ENCODE assay signal across 30 cellular contexts in the genomic region with DNA sequence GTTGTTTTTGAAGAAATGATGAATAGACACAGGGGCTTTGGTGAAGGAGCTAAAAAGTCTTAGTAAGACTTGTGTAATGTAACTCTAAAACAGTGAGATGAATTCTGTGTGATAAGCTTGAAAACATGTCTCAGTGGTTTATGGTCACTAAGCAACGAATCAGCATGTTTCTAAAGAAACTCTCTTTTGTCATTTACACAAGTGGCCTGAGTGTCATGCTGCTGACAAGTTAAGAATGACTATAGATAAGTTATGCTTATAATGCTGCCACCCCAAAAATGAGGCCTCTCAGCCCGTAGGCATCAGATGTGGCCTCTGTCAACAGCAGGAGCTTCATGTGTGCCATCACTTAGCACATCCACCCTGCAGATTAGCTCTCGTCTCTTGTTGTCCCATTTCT. TPM values are rescaled to one million over a fixed set of nuclear protein-coding genes. Genes with fewer than 3 reads are reported as not detected.
A peak's percentile ranks its signal among the peaks of the same experiment; 100 is the strongest.
DNase-seq lines count a peak whose midpoint lies in the region; ATAC-seq and TF ChIP-seq lines count a peak whose summit lies in the region.
"Had no signal": no experiment of that assay in that cellular context is flagged by ENCODE, and none has a peak within 500 bp of the region (broad histone marks: within the 10 kb centered on the region; RNA-seq: fewer than 3 reads in every experiment).

No MANE protein-coding gene starts in this region.

- no peaks in the 10 kb centered on the region for H3K9me3 Mint-ChIP-seq in activated CD4-positive, alpha-beta T cell treated with anti-CD3 and anti-CD28 coated beads for 36 hours (ENCODE audit: low read depth)
- H3K9me3 Mint-ChIP-seq in activated T-helper 17 cell treated with anti-CD3 and anti-CD28 coated beads, Interleukin-2, amount 50 U/mL, for 72 hours = no peaks in the 10 kb centered on the region
- H3K9me3 Mint-ChIP-seq in effector memory CD8-positive, alpha-beta T cell = no peaks in the 10 kb centered on the region
- H3K9me3 Mint-ChIP-seq: activated B cell treated with CpG ODN at 0.5 μM for 24 hours; activated naive CD4-positive, alpha-beta T cell treated with anti-CD3 and anti-CD28 coated beads, Interleukin-2, amount 50 U/mL, for 24 hours; endodermal cell had no signal

- H3K36me3 ChIP-seq in upper lobe of left lung = peaks cover 3 to 50% (median 14%) of the 10 kb centered on the region in 4 donors

- no peak for ATAC-seq in activated CD4-positive, alpha-beta T cell treated with anti-CD3 and anti-CD28 coated beads for 36 hours
- ATAC-seq in activated T-helper 17 cell treated with anti-CD3 and anti-CD28 coated beads, Interleukin-2, amount 50 U/mL, for 72 hours (replicated peaks) = peak; percentile 73
- ATAC-seq in left ventricle myocardium superior (peak; percentile 93), upper lobe of left lung (ENCODE audit: low FRiP score in 2 of 2) (no peak)
- ATAC-seq in effector memory CD8-positive, alpha-beta T cell (replicated peaks) = no peak
- ATAC-seq: gastrocnemius medialis, left lung, PC-3, sciatic nerve had no signal

- H3K27ac Mint-ChIP-seq in activated CD4-positive, alpha-beta T cell treated with anti-CD3 and anti-CD28 coated beads for 36 hours = peak overlapping the region; percentile 20
- peak overlapping the region; percentile 22 for H3K27ac Mint-ChIP-seq in activated T-helper 17 cell treated with anti-CD3 and anti-CD28 coated beads, Interleukin-2, amount 50 U/mL, for 72 hours
- H3K27ac Mint-ChIP-seq in effector memory CD8-positive, alpha-beta T cell = peak overlapping the region in 1 of 2 donors; percentile 24
- H3K27ac Mint-ChIP-seq: activated B cell treated with CpG ODN at 0.5 μM for 24 hours; activated naive CD4-positive, alpha-beta T cell treated with anti-CD3 and anti-CD28 coated beads, Interleukin-2, amount 50 U/mL, for 24 hours; endodermal cell had no signal

- peaks cover 30% of the 10 kb centered on the region for H3K4me1 Mint-ChIP-seq in activated CD4-positive, alpha-beta T cell treated with anti-CD3 and anti-CD28 coated beads for 36 hours
- peaks cover 17% of the 10 kb centered on the region for H3K4me1 Mint-ChIP-seq in activated T-helper 17 cell treated with anti-CD3 and anti-CD28 coated beads, Interleukin-2, amount 50 U/mL, for 72 hours
- H3K4me1 Mint-ChIP-seq in effector memory CD8-positive, alpha-beta T cell (ENCODE audit: low read depth in 2 of 2) = peaks cover 11 to 24% of the 10 kb centered on the region in 2 donors
- H3K4me1 Mint-ChIP-seq: activated B cell treated with CpG ODN at 0.5 μM for 24 hours, endodermal cell had no signal

- no peak for TF ChIP-seq POLR2A in upper lobe of left lung (IDR thresholded peaks at IDR 0.05)

- no peaks in the 10 kb centered on the region for H3K4me1 ChIP-seq in upper lobe of left lung

- H3K36me3 Mint-ChIP-seq in activated CD4-positive, alpha-beta T cell treated with anti-CD3 and anti-CD28 coated beads for 36 hours (ENCODE audit: low read depth) = peaks cover 58% of the 10 kb centered on the region
- H3K36me3 Mint-ChIP-seq in activated T-helper 17 cell treated with anti-CD3 and anti-CD28 coated beads, Interleukin-2, amount 50 U/mL, for 72 hours (ENCODE audit: low read depth) = peaks cover 89% of the 10 kb centered on the region
- H3K36me3 Mint-ChIP-seq in effector memory CD8-positive, alpha-beta T cell (ENCODE audit: insufficient read depth) = peaks cover 43% of the 10 kb centered on the region

- H3K27me3 ChIP-seq in upper lobe of left lung = no peaks in the 10 kb centered on the region
- H3K27me3 ChIP-seq: esophagus squamous epithelium, gastrocnemius medialis, left lung, neutrophil had no signal

- no peak for DNase-seq in activated CD4-positive, alpha-beta T cell treated with anti-CD3 and anti-CD28 coated beads for 36 hours
- DNase-seq in activated CD4-positive, alpha-beta T cell treated with anti-CD3 and anti-CD28 coated beads for 4 hours = no peak
- peak; percentile 13 for DNase-seq in EH (ENCODE audit: low read depth)
- DNase-seq in left ventricle myocardium superior = no peak
- no peak for DNase-seq in upper lobe of left lung
- no peak for DNase-seq in effector memory CD8-positive, alpha-beta T cell
- DNase-seq in DMS79 (lab: John Stamatoyannopoulos, UW) = no peak
- DNase-seq: activated B cell treated with CpG ODN at 0.5 μM for 24 hours; aorta; caudate nucleus; cortex of kidney; DMS 273 treated with DMSO at 0.1 percent for 48 hours; endodermal cell; esophagus squamous epithelium; gastrocnemius medialis; hypothalamus; left lung; NCI-H1048; NCI-H187; NCI-H2171; NCI-H524; PC-3; SHP77 treated with DMSO at 0.1 percent for 48 hours; stimulated activated CD4-positive, alpha-beta T cell treated with anti-CD3 and anti-CD28 coated beads, Interleukin-4, amount 100 ng/mL, for 4 hours; stimulated activated naive CD4-positive, alpha-beta T cell had no signal

- 74 to 78% methylated on average over 3 of the region's 3 CpGs for WGBS in upper lobe of left lung, 2 donors

- TF ChIP-seq CTCF in upper lobe of left lung (IDR thresholded peaks at IDR 0.05) = no peak

- H3K9me3 ChIP-seq in upper lobe of left lung = no peaks in the 10 kb centered on the region
- H3K9me3 ChIP-seq: esophagus squamous epithelium, gastrocnemius medialis, left lung, neutrophil had no signal

- no peak overlapping the region for H3K4me3 ChIP-seq in upper lobe of left lung
- H3K4me3 ChIP-seq: esophagus squamous epithelium, gastrocnemius medialis, left lung had no signal

- H3K27ac ChIP-seq in upper lobe of left lung = no peak overlapping the region
- H3K27ac ChIP-seq: esophagus squamous epithelium, gastrocnemius medialis, left lung, neutrophil had no signal

- POLR2A ChIA-PET in activated CD4-positive, alpha-beta T cell treated with anti-CD3 and anti-CD28 coated beads for 36 hours (lab: Charles Lee) = no interaction called here

- no peaks in the 10 kb centered on the region for H3K27me3 Mint-ChIP-seq in activated CD4-positive, alpha-beta T cell treated with anti-CD3 and anti-CD28 coated beads for 36 hours
- no peaks in the 10 kb centered on the region for H3K27me3 Mint-ChIP-seq in activated T-helper 17 cell treated with anti-CD3 and anti-CD28 coated beads, Interleukin-2, amount 50 U/mL, for 72 hours
- H3K27me3 Mint-ChIP-seq in effector memory CD8-positive, alpha-beta T cell = no peaks in the 10 kb centered on the region
- H3K27me3 Mint-ChIP-seq: activated B cell treated with CpG ODN at 0.5 μM for 24 hours; activated naive CD4-positive, alpha-beta T cell treated with anti-CD3 and anti-CD28 coated beads, Interleukin-2, amount 50 U/mL, for 24 hours; CD4-positive, alpha-beta memory T cell had no signal

- CTCF ChIA-PET in activated CD4-positive, alpha-beta T cell treated with anti-CD3 and anti-CD28 coated beads for 36 hours (lab: Charles Lee) = interaction anchor here (0.7 to 0.9 kb wide), 2 partner anchors 19 to 25 kb away, joined by 4 read pairs; no protein-coding TSS in a partner anchor

- intact Hi-C loops in activated CD4-positive, alpha-beta T cell treated with anti-CD3 and anti-CD28 coated beads for 36 hours (cut with DNase I, micrococcal nuclease) = no loop called here
- intact Hi-C loops in left ventricle myocardium superior (cut with micrococcal nuclease) = no loop called here

- H3K4me3 Mint-ChIP-seq in activated CD4-positive, alpha-beta T cell treated with anti-CD3 and anti-CD28 coated beads for 36 hours = no peak overlapping the region
- H3K4me3 Mint-ChIP-seq in activated T-helper 17 cell treated with anti-CD3 and anti-CD28 coated beads, Interleukin-2, amount 50 U/mL, for 72 hours = no peak overlapping the region
- H3K4me3 Mint-ChIP-seq in effector memory CD8-positive, alpha-beta T cell = no peak overlapping the region
- H3K4me3 Mint-ChIP-seq: activated B cell treated with CpG ODN at 0.5 μM for 24 hours; activated naive CD4-positive, alpha-beta T cell treated with anti-CD3 and anti-CD28 coated beads, Interleukin-2, amount 50 U/mL, for 24 hours; CD4-positive, alpha-beta memory T cell; endodermal cell had no signal

- no peak for TF ChIP-seq EP300 in upper lobe of left lung (IDR thresholded peaks at IDR 0.05)

RNA-seq across cellular contexts. Expression of gene COX10, which starts 8.7 kb away (rescaled TPM):
- 10 to 100 TPM; 22.0 to 32.5 TPM for total RNA-seq in activated CD4-positive, alpha-beta T cell treated with anti-CD3 and anti-CD28 coated beads for 36 hours
- total RNA-seq in activated T-helper 17 cell treated with anti-CD3 and anti-CD28 coated beads, Interleukin-2, amount 50 U/mL, for 72 hours = 10 to 100 TPM; 16.0 to 30.1 TPM
- total RNA-seq in left ventricle myocardium superior (50.6 TPM), upper lobe of left lung (10 to 100 TPM in 5 of 6 donors, 1 to 10 TPM in 1; 6.0 to 26.7 (median 16.3) TPM)

Comparison
In these comparisons a context has a peak if more than half of its experiments do, and no peak if none do; other contexts are left out.
1. ATAC-seq: peak in activated T-helper 17 cell treated with anti-CD3 and anti-CD28 coated beads, Interleukin-2, amount 50 U/mL, for 72 hours (single experiment) and left ventricle myocardium superior (single experiment); none in activated CD4-positive, alpha-beta T cell treated with anti-CD3 and anti-CD28 coated beads for 36 hours (single experiment), upper lobe of left lung (0 of 2) and effector memory CD8-positive, alpha-beta T cell (single experiment).